In the genomic region with DNA sequence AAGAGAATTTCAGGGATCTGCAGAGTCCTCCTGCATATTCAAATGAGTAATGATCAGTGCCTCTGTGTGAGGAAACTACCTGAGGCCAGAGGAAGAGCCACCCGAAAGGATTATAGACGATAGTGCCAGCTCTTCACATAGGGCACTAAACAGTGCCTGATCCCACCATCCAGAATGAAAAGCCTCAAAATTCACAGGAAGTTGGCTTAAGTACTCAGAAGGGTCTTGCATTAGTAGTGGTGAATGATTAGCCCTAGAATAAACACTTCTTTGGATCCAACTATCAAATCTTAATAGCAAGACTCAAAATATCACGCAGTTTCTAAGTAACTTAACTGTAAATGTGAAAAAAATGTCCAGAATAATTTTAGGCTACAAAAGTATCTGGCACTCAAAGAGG, we compare ENCODE assay signal across 21 cellular contexts.
A peak's percentile ranks its signal among the peaks of the same experiment; 100 is the strongest.
DNase-seq lines count a peak whose midpoint lies in the region; ATAC-seq and TF ChIP-seq lines count a peak whose summit lies in the region.
"Had no signal": no experiment of that assay in that cellular context is flagged by ENCODE, and none has a peak within 500 bp of the region (broad histone marks: within the 10 kb centered on the region; RNA-seq: fewer than 3 reads in every experiment).

No MANE protein-coding gene starts in this region.

- H3K27ac ChIP-seq in GM23338 (ENCODE audit: low read depth) = no peak overlapping the region
- no peak overlapping the region for H3K27ac ChIP-seq in left lung
- H3K27ac ChIP-seq in CD8-positive, alpha-beta memory T cell (ENCODE audit: low read depth, low read length) = no peak overlapping the region

- TF ChIP-seq CTCF in Calu3 (IDR thresholded peaks at IDR 0.05; ENCODE audit: unreplicated experiment) = no peak
- no peak for TF ChIP-seq CTCF in GM23338 (conservative IDR thresholded peaks at IDR 0.05; ENCODE audit: low read depth in 2 of 2)
- no peak for TF ChIP-seq CTCF in left lung (IDR thresholded peaks at IDR 0.05)

- H3K27ac Mint-ChIP-seq in Calu3 (ENCODE audit: unreplicated experiment) (peak overlapping the region; percentile 70), GM23338 (no peak overlapping the region)
- no peak overlapping the region for H3K27ac Mint-ChIP-seq in CD8-positive, alpha-beta memory T cell
- H3K27ac Mint-ChIP-seq: CD4-positive, CD25-positive, alpha-beta regulatory T cell; HFFc6 had no signal

- H3K36me3 ChIP-seq in GM23338 (ENCODE audit: insufficient read depth) (no peaks in the 10 kb centered on the region), left lung (no peaks in the 10 kb centered on the region)
- no peaks in the 10 kb centered on the region for H3K36me3 ChIP-seq in CD8-positive, alpha-beta memory T cell (ENCODE audit: insufficient read depth, low read length)
- H3K36me3 ChIP-seq: BE2C had no signal

- DNase-seq in Calu3 = no peak
- no peak for DNase-seq in GM23338 (ENCODE audit: low spot score)
- no peak for DNase-seq in left lung
- no peak for DNase-seq in CD8-positive, alpha-beta memory T cell
- no peak for DNase-seq in NCI-H524 (lab: John Stamatoyannopoulos, UW)
- DNase-seq: ACHN; BE2C; C1 segment of cervical spinal cord; Caco-2; CD4-positive, CD25-positive, alpha-beta regulatory T cell; DMS153; DND-41; EL; GOT3; H7; HFFc6; IMR-90 had no signal

- CTCF ChIA-PET in Calu3 (lab: Charles Lee) = no interaction called here
- CTCF ChIA-PET in CD8-positive, alpha-beta memory T cell (lab: Charles Lee) = no interaction called here

- intact Hi-C loops in Calu3 (cut with micrococcal nuclease; ENCODE audit: unreplicated experiment) (no loop called here), left lung (cut with DNase I) (no loop called here)

- H3K27me3 ChIP-seq in GM23338 (ENCODE audit: insufficient read depth) (no peaks in the 10 kb centered on the region), left lung (peaks cover 0 to 7% of the 10 kb centered on the region in 2 donors)
- no peaks in the 10 kb centered on the region for H3K27me3 ChIP-seq in CD8-positive, alpha-beta memory T cell (ENCODE audit: insufficient read depth, low read length, poor library complexity, severe bottlenecking)
- H3K27me3 ChIP-seq: BE2C had no signal

- H3K79me2 ChIP-seq in GM23338 (replicated peaks; ENCODE audit: insufficient read depth) = no peaks in the 10 kb centered on the region

- no peaks in the 10 kb centered on the region for H3K9me2 ChIP-seq in GM23338 (ENCODE audit: insufficient read depth)

- POLR2A ChIA-PET in CD8-positive, alpha-beta memory T cell (lab: Charles Lee) = no interaction called here

- no peak overlapping the region for H3K4me2 ChIP-seq in GM23338

- no peaks in the 10 kb centered on the region for H4K20me1 ChIP-seq in GM23338 (replicated peaks; ENCODE audit: insufficient read depth)

- H3K9me3 Mint-ChIP-seq in Calu3 (ENCODE audit: low read depth, unreplicated experiment) = no peaks in the 10 kb centered on the region
- no peaks in the 10 kb centered on the region; the same call in 2 of the 3 replicates for H3K9me3 Mint-ChIP-seq in GM23338
- peaks cover 0 to 5% (median 0%) of the 10 kb centered on the region in 5 donors for H3K9me3 Mint-ChIP-seq in CD8-positive, alpha-beta memory T cell
- H3K9me3 Mint-ChIP-seq: HFFc6 had no signal

- H3K4me1 Mint-ChIP-seq in Calu3 (ENCODE audit: low read depth, unreplicated experiment) (peaks cover 14% of the 10 kb centered on the region), GM23338 (peaks cover 6% of the 10 kb centered on the region; the same call in 2 of the 3 replicates)
- no peaks in the 10 kb centered on the region for H3K4me1 Mint-ChIP-seq in CD8-positive, alpha-beta memory T cell
- H3K4me1 Mint-ChIP-seq: CD4-positive, CD25-positive, alpha-beta regulatory T cell had no signal

- H3K4me3 Mint-ChIP-seq in Calu3 (ENCODE audit: low read depth, unreplicated experiment) (peak overlapping the region; percentile 29), GM23338 (no peak overlapping the region)
- H3K4me3 Mint-ChIP-seq in CD8-positive, alpha-beta memory T cell = no peak overlapping the region
- H3K4me3 Mint-ChIP-seq: CD4-positive, CD25-positive, alpha-beta regulatory T cell; HFFc6 had no signal

- H3K27me3 Mint-ChIP-seq in Calu3 (ENCODE audit: unreplicated experiment) (no peaks in the 10 kb centered on the region), GM23338 (ENCODE audit: insufficient read depth, low read depth, poor library complexity) (no peaks in the 10 kb centered on the region)
- peaks cover 0 to 8% of the 10 kb centered on the region in 2 donors for H3K27me3 Mint-ChIP-seq in CD8-positive, alpha-beta memory T cell

- ATAC-seq in GM23338 (no peak), left lung (peak; percentile 19), HG03135 (IDR thresholded peaks at IDR 0.05; ENCODE audit: unreplicated experiment) (no peak)
- ATAC-seq: GM12878, HCT116, K562 had no signal

- H3K4me3 ChIP-seq in GM23338 (no peak overlapping the region), left lung (no peak overlapping the region)
- no peak overlapping the region for H3K4me3 ChIP-seq in CD8-positive, alpha-beta memory T cell (ENCODE audit: low read length)
- H3K4me3 ChIP-seq: GM12878, K562 had no signal

- H3K4me1 ChIP-seq in GM23338 (ENCODE audit: insufficient read depth) = no peaks in the 10 kb centered on the region
- H3K4me1 ChIP-seq in left lung = no peaks in the 10 kb centered on the region
- no peaks in the 10 kb centered on the region for H3K4me1 ChIP-seq in CD8-positive, alpha-beta memory T cell (ENCODE audit: insufficient read depth, low read length)
- H3K4me1 ChIP-seq: BE2C, Caco-2 had no signal

- H3K36me3 Mint-ChIP-seq in Calu3 (ENCODE audit: insufficient read depth, unreplicated experiment) (no peaks in the 10 kb centered on the region), GM23338 (ENCODE audit: low read depth) (no peaks in the 10 kb centered on the region)
- H3K36me3 Mint-ChIP-seq in CD8-positive, alpha-beta memory T cell = no peaks in the 10 kb centered on the region
- H3K36me3 Mint-ChIP-seq: CD4-positive, CD25-positive, alpha-beta regulatory T cell had no signal

- no peaks in the 10 kb centered on the region for H3K9me3 ChIP-seq in left lung
- H3K9me3 ChIP-seq in CD8-positive, alpha-beta memory T cell (ENCODE audit: low read length) = no peaks in the 10 kb centered on the region
- H3K9me3 ChIP-seq: BE2C, Caco-2 had no signal

- H3F3A ChIP-seq in GM23338 (replicated peaks; ENCODE audit: low read depth) = no peaks in the 10 kb centered on the region

- no TSS peak for BruUV-seq in Calu3 (replicated peaks; lab: Mats Ljungman, UMichigan)

- peak overlapping the region; percentile 72; the same call in 1 of the 2 replicates for H2AFZ ChIP-seq in GM23338

TF ChIP-seq in GM23338, 12 proteins besides CTCF, POLR2A, EP300 and RAD21:
- TF ChIP-seq JUNB (IDR thresholded peaks at IDR 0.05; ENCODE audit: unreplicated experiment) = no peak
- TF ChIP-seq ZNF114 (CRISPR knock-in tag; IDR thresholded peaks at IDR 0.05) = no peak
- TF ChIP-seq STAT1 (IDR thresholded peaks at IDR 0.05; ENCODE audit: unreplicated experiment) = no peak
- no peak for TF ChIP-seq EZH2 (IDR thresholded peaks at IDR 0.05; ENCODE audit: low read depth, unreplicated experiment)
- no peak for TF ChIP-seq POLR2AphosphoS5 (IDR thresholded peaks at IDR 0.05; ENCODE audit: low read depth)
- no peak for TF ChIP-seq ZNF331 (CRISPR knock-in tag; IDR thresholded peaks at IDR 0.05; ENCODE audit: low read depth)
